In genomic region chr7:2165610-2166594, GRCh38 we compare ENCODE assay signal across 10 cellular contexts.
DNase-seq lines count a peak whose midpoint lies in the region; ATAC-seq and TF ChIP-seq lines count a peak whose summit lies in the region.
"Had no signal": no experiment of that assay in that cellular context is flagged by ENCODE, and none has a peak within 500 bp of the region (broad histone marks: within the 10 kb centered on the region; RNA-seq: fewer than 3 reads in every experiment).

No MANE protein-coding gene starts in this region.

- CTCF ChIA-PET in GM10248 (lab: Yijun Ruan, JAX), result interaction anchor here (1.2 to 2.4 kb wide), 7 partner anchors 8 to 585 kb away, joined by 3 to 7 read pairs (median 5); no protein-coding TSS in a partner anchor

- 80 to 90% methylated on average over 12 to 22 of the region's 28 CpGs for WGBS in gastroesophageal sphincter (ENCODE audit: low coverage in 1 of 2), 2 donors
- 89 to 90% methylated on average over 22 to 28 of the region's 28 CpGs for WGBS in thyroid gland, 2 donors

- no peaks in the 10 kb centered on the region for H3K9me3 ChIP-seq in gastroesophageal sphincter
- no peaks in the 10 kb centered on the region for H3K9me3 ChIP-seq in thyroid gland

- TF ChIP-seq POLR2A in gastroesophageal sphincter (IDR thresholded peaks at IDR 0.05), result no peak
- TF ChIP-seq POLR2A in thyroid gland (IDR thresholded peaks at IDR 0.05), result no peak

- no peak overlapping the region for H3K4me3 ChIP-seq in gastroesophageal sphincter
- no peak overlapping the region for H3K4me3 ChIP-seq in thyroid gland (replicated peaks in 1 of 3)
- H3K4me3 ChIP-seq: lung had no signal

- H3K27me3 ChIP-seq in gastroesophageal sphincter (no peaks in the 10 kb centered on the region), thyroid gland (no peaks in the 10 kb centered on the region)

- DNase-seq in GM10248 (ENCODE audit: extremely low spot score), result peak; percentile 89
- DNase-seq in COR-L47 (lab: John Stamatoyannopoulos, UW), result no peak
- no peak for DNase-seq in dedifferentiated amniotic fluid mesenchymal stem cell (ENCODE audit: extremely low spot score)
- DNase-seq in ureter (ENCODE audit: low spot score), result no peak
- DNase-seq in thyroid gland, result no peak
- DNase-seq: stimulated activated CD4-positive, alpha-beta T cell treated with anti-CD3 and anti-CD28 coated beads, Interleukin-4, amount 100 ng/mL, for 24 hours had no signal

- H3K36me3 ChIP-seq in gastroesophageal sphincter (peaks cover 0 to 14% of the 10 kb centered on the region in 2 donors), thyroid gland (no peaks in the 10 kb centered on the region)

- ATAC-seq in GM19455 (IDR thresholded peaks at IDR 0.05; ENCODE audit: unreplicated experiment) (peak; percentile 76), HG03139 (IDR thresholded peaks at IDR 0.05; ENCODE audit: unreplicated experiment) (peak; percentile 89), gastroesophageal sphincter (no peak)

- TF ChIP-seq EP300 in gastroesophageal sphincter (IDR thresholded peaks at IDR 0.05), result no peak

- TF ChIP-seq CTCF in GM10248 (IDR thresholded peaks at IDR 0.05; ENCODE audit: control extremely low read depth, extremely low read depth, low read depth, missing control alignments) (no peak), gastroesophageal sphincter (IDR thresholded peaks at IDR 0.05) (no peak), thyroid gland (IDR thresholded peaks at IDR 0.05) (no peak)

- H3K27ac ChIP-seq in gastroesophageal sphincter (peak overlapping the region in 3 of 4 donors; percentile 30 to 38 (median 34)), thyroid gland (no peak overlapping the region)

- POLR2A ChIA-PET in GM10248 (lab: Yijun Ruan, JAX), result interaction anchor here (0.5 kb wide), 1 partner anchor 143 kb away, joined by 3 read pairs; no protein-coding TSS in a partner anchor

- intact Hi-C loops in thyroid gland (cut with DNase I), result no loop called here

- H3K4me1 ChIP-seq in gastroesophageal sphincter, result peaks cover 0 to 40% (median 15%) of the 10 kb centered on the region in 3 donors
- peaks cover 0 to 11% of the 10 kb centered on the region in 2 donors for H3K4me1 ChIP-seq in thyroid gland

Comparison
In these comparisons a context has a peak if more than half of its experiments do, and no peak if none do; other contexts are left out.
1. H3K27ac ChIP-seq: peak in gastroesophageal sphincter (3 of 4); none in thyroid gland (0 of 3).